7 cellular contexts compared by ENCODE assay signal in the genomic region with DNA sequence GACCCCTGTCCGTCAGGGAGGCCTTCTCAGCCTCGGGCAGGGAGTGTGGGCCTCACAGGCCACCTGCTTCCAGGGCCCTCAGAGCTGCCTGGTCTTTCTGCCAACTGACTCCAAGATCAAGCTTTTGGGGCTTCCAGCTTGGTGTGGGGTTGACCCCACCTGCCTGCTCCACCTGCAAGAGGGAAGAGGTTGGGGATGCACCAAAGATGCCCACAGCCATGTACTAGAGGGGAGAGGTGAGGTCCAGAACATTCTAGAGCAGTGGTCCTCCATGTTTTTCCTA.
"Had no signal": no experiment of that assay in that cellular context is flagged by ENCODE, and none has a peak within 500 bp of the region (broad histone marks: within the 10 kb centered on the region; RNA-seq: fewer than 3 reads in every experiment).

No MANE protein-coding gene starts in this region.

- H3K27ac ChIP-seq: HL-60 had no signal

- H3K36me3 Mint-ChIP-seq: IgD-negative memory B cell had no signal

- H3K9me3 Mint-ChIP-seq: IgD-negative memory B cell had no signal

- H3K4me3 ChIP-seq: K562 had no signal

- ATAC-seq: HepG2, K562 had no signal

- H3K4me1 Mint-ChIP-seq: IgD-negative memory B cell had no signal

- H3K27me3 Mint-ChIP-seq: IgD-negative memory B cell had no signal

- H3K27ac Mint-ChIP-seq: IgD-negative memory B cell had no signal

- DNase-seq: IMR-90, KBM-7, KG1 had no signal

- H3K4me3 Mint-ChIP-seq: IgD-negative memory B cell had no signal
